Comparison of ENCODE assay signal across 1 cellular context in the genomic region with DNA sequence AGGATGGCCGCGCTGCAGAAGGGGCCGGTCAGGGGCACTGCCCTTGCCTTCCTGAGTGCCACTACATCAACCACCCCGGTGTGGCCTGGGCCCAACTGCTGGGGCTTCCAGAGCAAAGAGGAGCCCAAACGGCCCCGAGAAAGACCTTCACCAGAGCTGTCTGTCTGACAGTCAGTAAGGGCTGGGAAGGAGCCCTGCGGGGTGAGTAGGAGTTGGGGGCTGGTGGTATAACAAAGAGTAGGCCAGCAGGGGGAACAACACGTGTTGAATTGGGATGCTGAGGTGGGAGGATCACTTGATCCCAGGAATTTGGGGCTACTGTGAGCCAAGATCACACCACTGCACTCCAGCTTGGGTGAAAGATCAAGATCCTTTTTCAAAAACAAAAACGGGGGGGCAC.
TF ChIP-seq lines count a peak whose summit lies in the region.

No MANE protein-coding gene starts in this region.

TF ChIP-seq in endothelial cell of umbilical vein, 7 proteins besides CTCF, POLR2A, EP300 and RAD21:
- no peak for TF ChIP-seq FOS (IDR thresholded peaks at IDR 0.05; ENCODE audit: borderline replicate concordance, insufficient read depth, low read length)
- TF ChIP-seq MYC (IDR thresholded peaks at IDR 0.05; ENCODE audit: low read depth, low read length) = no peak
- no peak for TF ChIP-seq EZH2 (IDR thresholded peaks at IDR 0.05; ENCODE audit: borderline replicate concordance, low read depth, low read length, severe bottlenecking)
- no peak for TF ChIP-seq JUN (IDR thresholded peaks at IDR 0.05; ENCODE audit: borderline replicate concordance, insufficient read depth, insufficient read length, low read depth)
- no peak for TF ChIP-seq POLR2AphosphoS5 (IDR thresholded peaks at IDR 0.05; ENCODE audit: insufficient read depth, low read depth, low read length)
- TF ChIP-seq, protein P1, sequence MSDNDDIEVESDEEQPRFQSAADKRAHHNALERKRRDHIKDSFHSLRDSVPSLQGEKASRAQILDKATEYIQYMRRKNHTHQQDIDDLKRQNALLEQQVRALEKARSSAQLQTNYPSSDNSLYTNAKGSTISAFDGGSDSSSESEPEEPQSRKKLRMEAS (IDR thresholded peaks at IDR 0.05; ENCODE audit: insufficient read depth, insufficient read length) = no peak
- TF ChIP-seq GATA2 (IDR thresholded peaks at IDR 0.05; ENCODE audit: insufficient read depth, insufficient read length, low read depth, low read length) = no peak
TF ChIP-seq in endothelial cell of umbilical vein: peak in this region for 0.
